ENCODE assay signal across 8 cellular contexts in the genomic region with DNA sequence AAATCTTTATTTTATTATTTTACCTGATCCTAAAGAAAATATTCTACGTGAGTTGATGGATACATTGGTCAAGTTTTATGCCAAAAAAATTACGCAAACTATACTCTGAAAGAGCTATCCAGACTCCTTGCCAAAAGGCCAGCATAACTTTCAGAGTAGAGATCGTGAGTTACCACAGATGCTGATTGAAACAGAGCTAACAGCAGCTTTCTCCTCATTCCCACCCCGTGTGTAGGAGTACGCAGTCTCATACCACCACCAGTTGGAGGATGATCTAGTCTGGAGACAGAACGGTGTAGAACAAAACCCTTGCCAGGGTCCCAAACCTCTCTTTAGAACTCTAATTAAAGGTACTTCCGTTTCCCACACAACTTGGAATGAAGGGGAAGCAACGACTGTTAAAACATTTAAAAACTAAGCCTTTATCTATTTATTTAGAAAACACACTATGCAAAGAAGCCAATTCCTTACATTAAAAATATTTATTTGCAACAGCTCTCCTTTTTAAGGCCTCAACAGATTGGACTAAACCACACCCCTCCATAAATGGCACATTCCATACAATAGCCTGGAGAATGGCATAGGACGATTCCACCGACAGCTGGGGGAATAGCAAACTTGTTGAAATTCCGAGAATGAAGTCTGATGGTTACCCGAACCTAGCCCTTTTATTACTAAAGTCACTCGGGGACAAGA. TPM values are rescaled to one million over a fixed set of nuclear protein-coding genes. Genes with fewer than 3 reads are reported as not detected.
A peak's percentile ranks its signal among the peaks of the same experiment; 100 is the strongest.
DNase-seq lines count a peak whose midpoint lies in the region; TF ChIP-seq lines count a peak whose summit lies in the region.

No MANE protein-coding gene starts in this region.

- peak overlapping the region; percentile 84 for H3K9ac ChIP-seq in mesendoderm (ENCODE audit: low read length)

- H3K4me3 Mint-ChIP-seq in dendritic cell treated with granulocyte-macrophage colony-stimulating factor and Interleukin-4, amounts not matched to agents 40 ng/mL and 50 ng/mL, for 4 days = peak overlapping the region; percentile 94

- WGBS in mesendoderm (ENCODE audit: extremely low coverage, insufficient coverage, low lambda C conversion rate) = no CpG with 5 or more reads among the region's 13 CpGs
- WGBS in testis, 2 donors = 1% methylated on average over 13 of the region's 13 CpGs

- no peak for TF ChIP-seq POLR2A in testis (IDR thresholded peaks at IDR 0.05)

- H3K4ac ChIP-seq in mesendoderm (ENCODE audit: low read depth, low read length) = no peak overlapping the region

- peak overlapping the region; percentile 99 for H3K4me3 ChIP-seq in mesendoderm (ENCODE audit: low read length)
- peak overlapping the region; percentile 94 to 97 for H3K4me3 ChIP-seq in testis

- peak overlapping the region; percentile 100 for H3K27ac Mint-ChIP-seq in dendritic cell treated with granulocyte-macrophage colony-stimulating factor and Interleukin-4, amounts not matched to agents 40 ng/mL and 50 ng/mL, for 4 days

- no peak overlapping the region for H2BK5ac ChIP-seq in mesendoderm (ENCODE audit: low read length)

- H3K56ac ChIP-seq in mesendoderm (ENCODE audit: low read length) = peak overlapping the region; percentile 92

- peaks cover 32% of the 10 kb centered on the region for H3K36me3 Mint-ChIP-seq in dendritic cell treated with granulocyte-macrophage colony-stimulating factor and Interleukin-4, amounts not matched to agents 40 ng/mL and 50 ng/mL, for 4 days (ENCODE audit: low read depth)

- peaks cover 18% of the 10 kb centered on the region for H3K4me1 Mint-ChIP-seq in dendritic cell treated with granulocyte-macrophage colony-stimulating factor and Interleukin-4, amounts not matched to agents 40 ng/mL and 50 ng/mL, for 4 days (ENCODE audit: low read depth)

- no peaks in the 10 kb centered on the region for H3K79me1 ChIP-seq in mesendoderm (ENCODE audit: low read length)

- no peak overlapping the region for H4K5ac ChIP-seq in mesendoderm (ENCODE audit: low read length)

- H2AK5ac ChIP-seq in mesendoderm (ENCODE audit: low read length) = no peak overlapping the region

- DNase-seq in NCI-H1417 (lab: John Stamatoyannopoulos, UW) (peak; percentile 52 to 85 (median 66)), NCI-H1417 treated with DMSO at 0.1 percent for 48 hours (lab: John Stamatoyannopoulos, UW) (no peak), HuH-7.5 (ENCODE audit: low spot score) (peak; percentile 20), SW480 (ENCODE audit: low spot score) (peak; percentile 63), mesendoderm (peak; percentile 55), testis (peak; percentile 39), T-helper 9 cell (no peak)

- H3K9me3 Mint-ChIP-seq in dendritic cell treated with granulocyte-macrophage colony-stimulating factor and Interleukin-4, amounts not matched to agents 40 ng/mL and 50 ng/mL, for 4 days = no peaks in the 10 kb centered on the region

- H3K27me3 Mint-ChIP-seq in dendritic cell treated with granulocyte-macrophage colony-stimulating factor and Interleukin-4, amounts not matched to agents 40 ng/mL and 50 ng/mL, for 4 days = no peaks in the 10 kb centered on the region

- H3K27ac ChIP-seq in mesendoderm (ENCODE audit: low read depth, low read length) = no peak overlapping the region
- peak overlapping the region; percentile 98 to 99 for H3K27ac ChIP-seq in testis

- H3K9me3 ChIP-seq in testis = no peaks in the 10 kb centered on the region

- H3K79me2 ChIP-seq in mesendoderm (ENCODE audit: control insufficient read depth, insufficient read depth, low read length) = peaks cover 51% of the 10 kb centered on the region

- H3K36me3 ChIP-seq in mesendoderm (ENCODE audit: control insufficient read depth, insufficient read depth, low read length) (no peaks in the 10 kb centered on the region), testis (ENCODE audit: low read depth, missing control alignments) (no peaks in the 10 kb centered on the region)

- H2BK120ac ChIP-seq in mesendoderm (ENCODE audit: low read depth, low read length) = no peak overlapping the region

- no peak overlapping the region for H3K18ac ChIP-seq in mesendoderm (ENCODE audit: low read length)

- H3K4me1 ChIP-seq in mesendoderm (ENCODE audit: control insufficient read depth, low read depth, low read length) = peaks cover 3% of the 10 kb centered on the region
- peaks cover 26% of the 10 kb centered on the region for H3K4me1 ChIP-seq in testis

- intact Hi-C loops in dendritic cell treated with granulocyte-macrophage colony-stimulating factor and Interleukin-4, amounts not matched to agents 40 ng/mL and 50 ng/mL, for 4 days (cut with micrococcal nuclease) = loop anchor here (2.0 kb wide), 1 partner anchor 26 kb away; a partner anchor contains a TSS
- intact Hi-C loops in testis (cut with DNase I; ENCODE audit: low total_unique reads) = no loop called here

- no peak overlapping the region for H2BK15ac ChIP-seq in mesendoderm (replicated peaks; ENCODE audit: low read depth)

- TF ChIP-seq CTCF in testis (IDR thresholded peaks at IDR 0.05) = no peak

- peak overlapping the region; percentile 72 for H3K4me2 ChIP-seq in mesendoderm (ENCODE audit: low read length)

- peak overlapping the region; percentile 48 for H3K23ac ChIP-seq in mesendoderm (ENCODE audit: low read length)

- no peak overlapping the region for H4K8ac ChIP-seq in mesendoderm (ENCODE audit: low read depth, low read length)

- H3K27me3 ChIP-seq in mesendoderm (ENCODE audit: insufficient read depth, low read length, poor library complexity) (no peaks in the 10 kb centered on the region), testis (no peaks in the 10 kb centered on the region)

RNA-seq across cellular contexts. Expression of a gene that starts 1.4 kb away (rescaled TPM):
- polyA plus RNA-seq in mesendoderm (2013, experiment 1 of 2) = 371 TPM
- polyA plus RNA-seq in mesendoderm (2013, experiment 2 of 2) = 360 TPM
- total RNA-seq in testis = 10 to 100 TPM; 57.7 to 98.6 TPM
- polyA plus RNA-seq in testis (ENCODE audit: insufficient read depth, low read depth, low replicate concordance) = 66.3 TPM

RNA-seq across cellular contexts. Expression of a gene that starts 26.7 kb away (rescaled TPM):
- 1.9 TPM for polyA plus RNA-seq in mesendoderm (2013, experiment 1 of 2)
- 2.2 TPM for polyA plus RNA-seq in mesendoderm (2013, experiment 2 of 2)
- 10 to 100 TPM in 1 of 2 donors, 1 to 10 TPM in 1; 7.4 to 10.8 TPM for total RNA-seq in testis
- 8.3 TPM for polyA plus RNA-seq in testis (ENCODE audit: insufficient read depth, low read depth, low replicate concordance)

Comparison
In these comparisons a context has a peak if more than half of its experiments do, and no peak if none do; other contexts are left out.
1. DNase-seq: peak in NCI-H1417 (3 of 3), HuH-7.5 (single experiment), SW480 (single experiment), mesendoderm (single experiment) and testis (single experiment); none in NCI-H1417 treated with DMSO at 0.1 percent for 48 hours (single experiment) and T-helper 9 cell (single experiment).